Comparison of ENCODE assay signal across 15 cellular contexts in the genomic region with DNA sequence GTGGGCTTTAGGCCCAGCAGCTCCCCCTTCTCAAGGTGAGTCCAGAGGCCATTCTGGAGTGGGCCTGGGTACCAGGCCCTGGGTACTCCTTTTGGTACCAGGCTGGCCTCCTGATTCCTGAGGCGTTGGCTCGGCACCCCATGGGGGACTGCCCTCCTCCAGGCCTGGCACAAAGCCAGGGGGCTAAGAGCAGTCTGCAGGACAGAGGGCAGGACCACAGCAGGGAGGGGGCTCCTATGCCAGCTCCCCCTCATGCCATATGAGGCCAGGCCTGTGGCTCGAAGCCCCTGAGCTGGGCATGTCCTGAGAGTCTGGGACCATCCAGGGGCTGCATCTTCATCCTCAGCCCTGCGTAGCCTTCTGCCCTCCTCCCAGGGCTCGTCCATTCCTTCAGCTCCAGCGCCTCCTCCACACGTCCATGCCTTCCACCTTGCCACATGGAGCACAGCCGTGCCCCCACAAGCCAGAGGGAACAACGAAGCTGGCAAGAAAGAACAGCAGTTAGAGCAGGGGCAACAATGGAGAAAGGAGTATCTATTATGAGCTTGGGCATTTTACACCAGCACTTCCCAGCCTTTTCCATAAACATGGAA. TPM values are rescaled to one million over a fixed set of nuclear protein-coding genes. Genes with fewer than 3 reads are reported as not detected.
A peak's percentile ranks its signal among the peaks of the same experiment; 100 is the strongest.
DNase-seq lines count a peak whose midpoint lies in the region; ATAC-seq and TF ChIP-seq lines count a peak whose summit lies in the region.
"Had no signal": no experiment of that assay in that cellular context is flagged by ENCODE, and none has a peak within 500 bp of the region (broad histone marks: within the 10 kb centered on the region; RNA-seq: fewer than 3 reads in every experiment).

No MANE protein-coding gene starts in this region.

- no peak overlapping the region for H3K4me3 ChIP-seq in HCT116 (replicated peaks in 1 of 2; ENCODE audit: low read depth in 1 of 2, low read length in 2 of 2)
- H3K4me3 ChIP-seq in mammary epithelial cell (replicated peaks in 1 of 3; ENCODE audit: insufficient read depth in 1 of 3, low read depth in 2 of 3, low read length in 3 of 3), result peak overlapping the region; percentile 85 to 100 (median 97)
- H3K4me3 ChIP-seq in subcutaneous abdominal adipose tissue (ENCODE audit: low read depth in 1 of 5, low read length in 5 of 5), result peak overlapping the region; percentile 88 to 93 (median 91)

- in situ Hi-C loops in mammary epithelial cell (cut with MboI; ENCODE audit: low sequenced_read_pairs in 2 of 2), result no loop called here

- H2AFZ ChIP-seq in HCT116 (ENCODE audit: low read depth, low read length, poor library complexity, severe bottlenecking), result no peak overlapping the region
- H2AFZ ChIP-seq in mammary epithelial cell (ENCODE audit: low read depth, low read length), result no peak overlapping the region

- no peak for TF ChIP-seq RAD21 in HCT116 (IDR thresholded peaks at IDR 0.05; ENCODE audit: low read depth)

- no peak for TF ChIP-seq CTCF in HCT116 (IDR thresholded peaks at IDR 0.05 in 2 of 3, conservative IDR thresholded peaks at IDR 0.05 in 1 of 3; ENCODE audit: borderline replicate concordance in 1 of 3, insufficient read depth in 1 of 3, low read depth in 2 of 3, low read length in 2 of 3)
- no peak for TF ChIP-seq CTCF in mammary epithelial cell (conservative IDR thresholded peaks at IDR 0.05 in 1 of 2, IDR thresholded peaks at IDR 0.05 in 1 of 2; ENCODE audit: extremely low read depth in 1 of 2, insufficient read depth in 1 of 2, low read depth in 1 of 2, low read length in 2 of 2)

- no peaks in the 10 kb centered on the region for H3K27me3 ChIP-seq in HCT116 (ENCODE audit: insufficient read depth, low read length)
- no peaks in the 10 kb centered on the region for H3K27me3 ChIP-seq in mammary epithelial cell (ENCODE audit: insufficient read depth, low read length)
- no peaks in the 10 kb centered on the region for H3K27me3 ChIP-seq in layer of hippocampus (ENCODE audit: control insufficient read depth, insufficient read depth, low read length)
- H3K27me3 ChIP-seq in subcutaneous abdominal adipose tissue (ENCODE audit: control insufficient read depth in 5 of 5, insufficient read depth in 4 of 5, low read length in 5 of 5), result no peaks in the 10 kb centered on the region

- dilution Hi-C loops in mammary epithelial cell (cut with HindIII; ENCODE audit: low sequenced_read_pairs), result no loop called here

- no TSS peak for BruUV-seq in HCT116 (replicated peaks; lab: Mats Ljungman, UMichigan)
- no TSS peak for BruUV-seq in mammary epithelial cell (replicated peaks; lab: Mats Ljungman, UMichigan)

- peaks cover 42 to 73% of the 10 kb centered on the region in 2 experiments for H3K4me1 ChIP-seq in HCT116 (ENCODE audit: control insufficient read depth in 1 of 2, insufficient read depth in 2 of 2, low read length in 2 of 2)
- peaks cover 59% of the 10 kb centered on the region for H3K4me1 ChIP-seq in mammary epithelial cell (ENCODE audit: insufficient read depth, low read length)
- H3K4me1 ChIP-seq in subcutaneous abdominal adipose tissue (ENCODE audit: control insufficient read depth in 5 of 5, insufficient read depth in 5 of 5, low read length in 5 of 5), result peaks cover 7 to 90% (median 69%) of the 10 kb centered on the region in 5 donors

- POLR2A ChIA-PET in HCT116 (lab: Charles Lee), result no interaction called here

- H3K9me2 ChIP-seq in HCT116 (ENCODE audit: insufficient read depth), result no peaks in the 10 kb centered on the region

- no peak overlapping the region; the same call in 1 of the 2 replicates for H3K4me2 ChIP-seq in HCT116 (ENCODE audit: low read length)
- peak overlapping the region; percentile 79 for H3K4me2 ChIP-seq in mammary epithelial cell (ENCODE audit: insufficient read depth, low read depth, low read length)

- H3K9ac ChIP-seq in HCT116 (ENCODE audit: low read length) (0 out of 2 replicates have a peak overlapping the region, but pooled peaks have one; percentile 11), mammary epithelial cell (ENCODE audit: insufficient read depth, low read length) (peak overlapping the region; percentile 84), subcutaneous abdominal adipose tissue (ENCODE audit: low read length in 5 of 5) (peak overlapping the region; percentile 79 to 96 (median 85))

- H4K20me1 ChIP-seq in HCT116 (ENCODE audit: insufficient read depth) (no peaks in the 10 kb centered on the region), mammary epithelial cell (ENCODE audit: insufficient read depth, low read length) (no peaks in the 10 kb centered on the region)

- RAD21 ChIA-PET in HCT116 (lab: Charles Lee; ENCODE audit: low non-redundant PET in 1 of 2, low total read pairs in 2 of 2, uncharacterized antibody in 2 of 2, unreplicated experiment in 2 of 2), result interaction anchor here in 1 of 2 experiments (1.3 kb wide), 1 partner anchor 30 kb away, joined by 3 read pairs; no protein-coding TSS in a partner anchor

- ATAC-seq in HCT116, result no peak
- ATAC-seq in HG02852 (IDR thresholded peaks at IDR 0.05; ENCODE audit: unreplicated experiment), result no peak
- ATAC-seq: stimulated activated naive CD8-positive, alpha-beta T cell treated with anti-CD3 and anti-CD28 coated beads, Interleukin-15, amount 100 ng/mL, for 72 hours had no signal

- 7% methylated on average over 7 of the region's 9 CpGs for WGBS in mammary epithelial cell (ENCODE audit: low coverage, missing lambda C conversion rate)

- DNase-seq in HCT116 (ENCODE audit: low read depth, low spot score) (no peak), mammary epithelial cell (no peak), SKM-1 (lab: John Stamatoyannopoulos, UW; ENCODE audit: unreplicated experiment) (no peak), NCI-H2029 (lab: John Stamatoyannopoulos, UW) (no peak), T-helper 2 cell (no peak)
- DNase-seq: COR-L47; cortex of kidney; HCEC 1CT; naive B cell; SHP77 treated with DMSO at 0.1 percent for 48 hours; stimulated activated naive CD8-positive, alpha-beta T cell treated with anti-CD3 and anti-CD28 coated beads, Interleukin-15, amount 100 ng/mL, for 72 hours had no signal

- no peak for TF ChIP-seq POLR2A in HCT116 (IDR thresholded peaks at IDR 0.05; ENCODE audit: borderline replicate concordance, extremely low read depth, insufficient read depth, insufficient read length)

- CTCF ChIA-PET in HCT116 (lab: Charles Lee) (interaction anchor here (1.3 kb wide), 1 partner anchor 47 kb away, joined by 4 read pairs; no protein-coding TSS in a partner anchor), mammary epithelial cell (lab: Charles Lee; ENCODE audit: low non-redundant PET) (no interaction called here)

- H3K36me3 ChIP-seq in HCT116 (ENCODE audit: control insufficient read depth in 1 of 2, insufficient read depth in 2 of 2, low read length in 2 of 2), result peaks cover 2 to 13% of the 10 kb centered on the region in 2 experiments; a peak in 2 of 4 replicates
- peaks cover 4% of the 10 kb centered on the region for H3K36me3 ChIP-seq in mammary epithelial cell (ENCODE audit: insufficient read depth, low read length)
- peaks cover 0 to 22% (median 19%) of the 10 kb centered on the region in 5 donors for H3K36me3 ChIP-seq in subcutaneous abdominal adipose tissue (ENCODE audit: control insufficient read depth in 5 of 5, insufficient read depth in 5 of 5, low read length in 5 of 5)

- H3K79me2 ChIP-seq in HCT116 (ENCODE audit: insufficient read depth, low read length), result peaks cover 27% of the 10 kb centered on the region
- H3K79me2 ChIP-seq in mammary epithelial cell (ENCODE audit: insufficient read depth, low read length), result peaks cover 61% of the 10 kb centered on the region

- intact Hi-C loops in HCT116 (cut with micrococcal nuclease), result no loop called here
- intact Hi-C loops in mammary epithelial cell (cut with micrococcal nuclease), result loop anchor here (1.0 kb wide), 1 partner anchor 17 kb away; no protein-coding TSS in a partner anchor

- H3K9me3 ChIP-seq in HCT116 (ENCODE audit: control insufficient read depth in 1 of 2, insufficient read depth in 1 of 2, low read depth in 1 of 2, low read length in 2 of 2), result no peaks in the 10 kb centered on the region
- no peaks in the 10 kb centered on the region for H3K9me3 ChIP-seq in mammary epithelial cell (replicated peaks; ENCODE audit: insufficient read depth, low read length)
- no peaks in the 10 kb centered on the region for H3K9me3 ChIP-seq in subcutaneous abdominal adipose tissue (ENCODE audit: control insufficient read depth in 5 of 5, low read length in 5 of 5)

- H3K27ac ChIP-seq in HCT116 (ENCODE audit: low read depth, low read length), result peak overlapping the region; percentile 20; the same call in 1 of the 2 replicates
- peak overlapping the region; percentile 59 for H3K27ac ChIP-seq in mammary epithelial cell (ENCODE audit: insufficient read depth, low read depth, low read length)
- peak overlapping the region; percentile 35 for H3K27ac ChIP-seq in layer of hippocampus (ENCODE audit: low read depth, low read length)
- H3K27ac ChIP-seq in subcutaneous abdominal adipose tissue (ENCODE audit: low read depth, low read length), result peak overlapping the region; percentile 96

TF ChIP-seq in HCT116, 20 proteins besides CTCF, POLR2A, EP300 and RAD21 (continues in another document):
- TF ChIP-seq FOSL1 (IDR thresholded peaks at IDR 0.05; ENCODE audit: low read depth), result no peak
- TF ChIP-seq TCF7L2 (IDR thresholded peaks at IDR 0.05; ENCODE audit: borderline replicate concordance, extremely low read depth, insufficient read depth, insufficient read length), result no peak
- TF ChIP-seq SP1 (IDR thresholded peaks at IDR 0.05; ENCODE audit: low read depth), result no peak
- no peak for TF ChIP-seq EZH2phosphoT487 (IDR thresholded peaks at IDR 0.05; ENCODE audit: borderline replicate concordance)
- TF ChIP-seq, protein P1, sequence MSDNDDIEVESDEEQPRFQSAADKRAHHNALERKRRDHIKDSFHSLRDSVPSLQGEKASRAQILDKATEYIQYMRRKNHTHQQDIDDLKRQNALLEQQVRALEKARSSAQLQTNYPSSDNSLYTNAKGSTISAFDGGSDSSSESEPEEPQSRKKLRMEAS (IDR thresholded peaks at IDR 0.05), result no peak
- TF ChIP-seq CBX3 (IDR thresholded peaks at IDR 0.05; ENCODE audit: low read depth), result no peak

RNA-seq across cellular contexts. Expression of a gene that starts 3.2 kb away (rescaled TPM):
- 22.1 TPM for total RNA-seq in HCT116 (2021; ENCODE audit: unreplicated experiment)
- polyA plus RNA-seq in HCT116 (2012), result 26.5 and 33.4 TPM in 2 replicates
- 100 to 1,000 TPM; 132 to 205 TPM for total RNA-seq in mammary epithelial cell
- polyA plus RNA-seq in mammary epithelial cell, result 96.4 TPM
- polyA minus RNA-seq in mammary epithelial cell, result 27.0 TPM

RNA-seq across cellular contexts. Expression of a gene that starts 41.1 kb away (rescaled TPM):
- total RNA-seq in HCT116 (2021; ENCODE audit: unreplicated experiment) (51.7 TPM), mammary epithelial cell (100 to 1,000 TPM; 145 to 609 TPM)
- 77.6 and 98.9 TPM in 2 replicates for polyA plus RNA-seq in HCT116 (2012)
- 231 TPM for polyA plus RNA-seq in mammary epithelial cell
- polyA minus RNA-seq in mammary epithelial cell, result 209 TPM

RNA-seq across cellular contexts. Expression of a gene that starts 44.3 kb away (rescaled TPM):
- total RNA-seq in HCT116 (2021; ENCODE audit: unreplicated experiment) (not detected), mammary epithelial cell (not detected)
- polyA plus RNA-seq in HCT116 (2012), result 0.49 and 0.90 TPM in 2 replicates
- 0.07 TPM for polyA plus RNA-seq in mammary epithelial cell
- not detected for polyA minus RNA-seq in mammary epithelial cell
- total RNA-seq: NCI-H460 had no signal

Comparison
In these comparisons a context has a peak if more than half of its experiments do, and no peak if none do; other contexts are left out.
1. H3K27ac ChIP-seq: peak in every context shown above with its lines; median percentile 96 in subcutaneous abdominal adipose tissue; 59 in mammary epithelial cell; 35 in layer of hippocampus; 20 in HCT116.
2. H3K4me3 ChIP-seq: peak in mammary epithelial cell (3 of 3) and subcutaneous abdominal adipose tissue (5 of 5); none in HCT116 (0 of 2).
3. H3K9ac ChIP-seq: peak in every context shown above with its lines; median percentile 85 in subcutaneous abdominal adipose tissue; 84 in mammary epithelial cell; 11 in HCT116.